In the genomic region with DNA sequence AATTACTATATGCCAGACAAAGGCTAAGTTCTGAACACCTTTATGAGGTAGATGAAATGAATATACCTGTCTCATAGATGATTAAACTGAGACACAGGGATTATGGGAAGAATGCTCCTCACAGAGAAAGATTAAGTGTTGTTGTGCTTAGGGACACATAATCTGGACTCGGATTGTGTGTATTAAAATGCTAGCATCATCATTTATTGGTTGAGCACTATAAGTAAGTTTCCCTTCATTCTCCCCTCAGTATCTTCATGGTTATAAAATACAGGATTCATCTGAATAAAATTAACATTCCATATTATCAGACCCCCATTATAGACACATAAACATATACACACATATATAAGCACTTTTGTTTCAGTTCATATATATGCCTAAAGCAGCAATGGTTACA, we compare ENCODE assay signal across 24 cellular contexts.
"Had no signal": no experiment of that assay in that cellular context is flagged by ENCODE, and none has a peak within 500 bp of the region (broad histone marks: within the 10 kb centered on the region; RNA-seq: fewer than 3 reads in every experiment).

No MANE protein-coding gene starts in this region.

- H3K4me3 ChIP-seq: colonic mucosa, esophagus squamous epithelium, gastrocnemius medialis, heart right ventricle, left lung, lower lobe of right lung, mucosa of descending colon had no signal

- H3K27ac ChIP-seq: colonic mucosa, epithelial cell of prostate, esophagus squamous epithelium, gastrocnemius medialis, heart right ventricle, left lung, lower lobe of right lung had no signal

- ATAC-seq: esophagus mucosa, gastrocnemius medialis, heart right ventricle, left cardiac atrium, left lung, left ventricle myocardium superior, lower lobe of right lung, mucosa of descending colon had no signal

- H3K4me1 ChIP-seq: colonic mucosa, esophagus squamous epithelium, gastrocnemius medialis, heart right ventricle, left lung, lower lobe of right lung had no signal

- DNase-seq: cerebellar nuclear complex; colonic mucosa; cortex of kidney; effector CD4-positive, alpha-beta T cell; effector memory CD4-positive, alpha-beta T cell; erythroblast; esophagus squamous epithelium; foreskin fibroblast; foreskin melanocyte; gastrocnemius medialis; glutamatergic neuron; head of caudate nucleus; heart right ventricle; hippocampal formation; left cardiac atrium; left lung; left ventricle myocardium superior; lower lobe of right lung; mesenchymal stem cell; mucosa of descending colon had no signal

- H3K27me3 ChIP-seq: colonic mucosa, esophagus squamous epithelium, gastrocnemius medialis, heart right ventricle, left lung had no signal

- H3K9me3 ChIP-seq: colonic mucosa, esophagus squamous epithelium, gastrocnemius medialis, heart right ventricle, left lung, lower lobe of right lung had no signal

- FAIRE-seq: islet of Langerhans, keratinocyte had no signal

- H3K36me3 ChIP-seq: colonic mucosa, esophagus squamous epithelium, gastrocnemius medialis, heart right ventricle, left lung, lower lobe of right lung had no signal
